ENCODE assay signal across 27 cellular contexts in the genomic region with DNA sequence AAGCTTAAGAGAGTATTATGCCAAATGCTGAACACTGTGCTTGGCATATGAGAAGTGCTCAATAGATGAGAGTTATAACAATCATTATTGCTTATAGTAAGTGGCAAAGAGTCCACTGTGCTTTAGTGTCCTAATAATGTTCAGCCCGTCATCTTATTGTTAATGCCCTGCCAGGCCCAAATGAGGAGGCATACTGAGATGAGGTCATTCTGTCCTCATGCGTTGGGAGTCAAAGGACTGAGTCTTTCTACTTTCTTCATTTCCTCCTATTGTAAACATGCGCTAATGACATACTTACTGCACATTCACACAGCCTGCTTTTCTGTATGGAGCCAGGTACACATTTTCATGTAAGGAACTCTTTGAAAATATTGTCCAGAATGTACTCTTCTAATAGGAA. TPM values are rescaled to one million over a fixed set of nuclear protein-coding genes. Genes with fewer than 3 reads are reported as not detected.
DNase-seq lines count a peak whose midpoint lies in the region; ATAC-seq and TF ChIP-seq lines count a peak whose summit lies in the region.
"Had no signal": no experiment of that assay in that cellular context is flagged by ENCODE, and none has a peak within 500 bp of the region (broad histone marks: within the 10 kb centered on the region; RNA-seq: fewer than 3 reads in every experiment).

No MANE protein-coding gene starts in this region.

- ATAC-seq in esophagus mucosa: peak; percentile 68
- ATAC-seq: mucosa of descending colon; pancreas; right lobe of liver; stimulated activated naive CD8-positive, alpha-beta T cell treated with anti-CD3 and anti-CD28 coated beads, Interleukin-15, Interleukin-2, amounts not matched to agents 100 U/mL and 50 U/mL, for 24 hours had no signal

- H3K9ac ChIP-seq in skeletal muscle tissue (ENCODE audit: low read depth in 1 of 3, low read length in 3 of 3): no peak overlapping the region

- POLR2A ChIA-PET in GM10248 (lab: Yijun Ruan, JAX): no interaction called here

- TF ChIP-seq CTCF in GM10266 (IDR thresholded peaks at IDR 0.05; ENCODE audit: control insufficient read depth, insufficient read depth, low read depth, missing control alignments) (no peak), GM10248 (IDR thresholded peaks at IDR 0.05; ENCODE audit: control extremely low read depth, extremely low read depth, low read depth, missing control alignments) (no peak)

- no peaks in the 10 kb centered on the region for H3K36me3 ChIP-seq in skeletal muscle tissue (ENCODE audit: control insufficient read depth in 3 of 3, insufficient read depth in 3 of 3, low read length in 3 of 3)
- H3K36me3 ChIP-seq: lower lobe of right lung, pancreas, right lobe of liver had no signal

- peak; percentile 25 for DNase-seq in DMS153 (lab: John Stamatoyannopoulos, UW)
- no peak for DNase-seq in DMS153 treated with DMSO at 0.1 percent for 48 hours (lab: John Stamatoyannopoulos, UW; ENCODE audit: unreplicated experiment)
- peak; percentile 28 for DNase-seq in NCI-H69 (lab: John Stamatoyannopoulos, UW)
- DNase-seq in SIG-M5 treated with dmso at 0.1 percent for 504 hours (lab: John Stamatoyannopoulos, UW; ENCODE audit: unreplicated experiment): no peak
- DNase-seq in GM10266 (ENCODE audit: extremely low spot score): no peak
- no peak for DNase-seq in GM10248 (ENCODE audit: extremely low spot score)
- DNase-seq: activated CD4-positive, alpha-beta T cell treated with anti-CD3 and anti-CD28 coated beads, Interleukin-2, amount 10 ng/mL, durations not matched to agents 7 days and 5 days; activated naive CD4-positive, alpha-beta T cell treated with anti-CD3 and anti-CD28 coated beads for 36 hours; amniotic stem cell; caudate nucleus; CD4-positive, alpha-beta T cell; DMS 273 treated with DMSO at 0.1 percent for 48 hours; GDM1; Kasumi-1; lower lobe of right lung; mucosa of descending colon; NCI-H1092 treated with DMSO at 0.1 percent for 48 hours; NCI-H187 treated with DMSO at 0.1 percent for 48 hours; NCI-H345; NCI-H82; pancreas; right lobe of liver; stimulated activated naive CD8-positive, alpha-beta T cell treated with anti-CD3 and anti-CD28 coated beads, Interleukin-15, Interleukin-2, amounts not matched to agents 100 U/mL and 50 U/mL, for 24 hours had no signal

- H3K9me3 ChIP-seq in skeletal muscle tissue (ENCODE audit: control insufficient read depth in 3 of 3, low read length in 3 of 3): no peaks in the 10 kb centered on the region
- H3K9me3 ChIP-seq: lower lobe of right lung, mucosa of descending colon, pancreas, right lobe of liver had no signal

- H3K4me1 ChIP-seq in skeletal muscle tissue (ENCODE audit: control insufficient read depth in 3 of 3, insufficient read depth in 3 of 3, low read length in 3 of 3): peaks cover 33 to 44% (median 36%) of the 10 kb centered on the region in 3 donors
- H3K4me1 ChIP-seq: pancreas, right lobe of liver had no signal

- peak overlapping the region; percentile 97 for H3K27ac ChIP-seq in skeletal muscle tissue (ENCODE audit: low read depth, low read length)
- H3K27ac ChIP-seq: 22Rv1, foreskin keratinocyte, lower lobe of right lung, pancreas, right lobe of liver had no signal

- CTCF ChIA-PET in GM10248 (lab: Yijun Ruan, JAX): no interaction called here

- H3K4me3 ChIP-seq in skeletal muscle tissue (ENCODE audit: low read length in 3 of 3): no peak overlapping the region
- H3K4me3 ChIP-seq: lower lobe of right lung, mucosa of descending colon, pancreas, right lobe of liver had no signal

- no peaks in the 10 kb centered on the region for H3K27me3 ChIP-seq in skeletal muscle tissue (ENCODE audit: control insufficient read depth in 3 of 3, insufficient read depth in 3 of 3, low read length in 3 of 3)
- H3K27me3 ChIP-seq: foreskin keratinocyte, pancreas, right lobe of liver had no signal

RNA-seq across cellular contexts. Expression of a gene that starts 38.1 kb away (rescaled TPM):
- not detected for total RNA-seq in esophagus mucosa
- 13.6 TPM for total RNA-seq in skeletal muscle tissue
- total RNA-seq: activated CD4-positive, alpha-beta T cell treated with anti-CD3 and anti-CD28 coated beads, Interleukin-2, amount 10 ng/mL, durations not matched to agents 7 days and 5 days; activated naive CD4-positive, alpha-beta T cell treated with anti-CD3 and anti-CD28 coated beads for 36 hours; CD4-positive, alpha-beta T cell; foreskin keratinocyte had no signal

Comparison
In these comparisons a context has a peak if more than half of its experiments do, and no peak if none do; other contexts are left out.
1. DNase-seq: peak in DMS153 (single experiment) and NCI-H69 (single experiment); none in DMS153 treated with DMSO at 0.1 percent for 48 hours (single experiment), SIG-M5 treated with dmso at 0.1 percent for 504 hours (single experiment), GM10266 (single experiment) and GM10248 (single experiment).
2. RNA of a gene that starts 38.1 kb away (total RNA-seq): 13.6 TPM in skeletal muscle tissue (single experiment); not detected in esophagus mucosa (single experiment); every median in the first group is over 10 times any median in the second.